9 cellular contexts compared by ENCODE assay signal in the genomic region with DNA sequence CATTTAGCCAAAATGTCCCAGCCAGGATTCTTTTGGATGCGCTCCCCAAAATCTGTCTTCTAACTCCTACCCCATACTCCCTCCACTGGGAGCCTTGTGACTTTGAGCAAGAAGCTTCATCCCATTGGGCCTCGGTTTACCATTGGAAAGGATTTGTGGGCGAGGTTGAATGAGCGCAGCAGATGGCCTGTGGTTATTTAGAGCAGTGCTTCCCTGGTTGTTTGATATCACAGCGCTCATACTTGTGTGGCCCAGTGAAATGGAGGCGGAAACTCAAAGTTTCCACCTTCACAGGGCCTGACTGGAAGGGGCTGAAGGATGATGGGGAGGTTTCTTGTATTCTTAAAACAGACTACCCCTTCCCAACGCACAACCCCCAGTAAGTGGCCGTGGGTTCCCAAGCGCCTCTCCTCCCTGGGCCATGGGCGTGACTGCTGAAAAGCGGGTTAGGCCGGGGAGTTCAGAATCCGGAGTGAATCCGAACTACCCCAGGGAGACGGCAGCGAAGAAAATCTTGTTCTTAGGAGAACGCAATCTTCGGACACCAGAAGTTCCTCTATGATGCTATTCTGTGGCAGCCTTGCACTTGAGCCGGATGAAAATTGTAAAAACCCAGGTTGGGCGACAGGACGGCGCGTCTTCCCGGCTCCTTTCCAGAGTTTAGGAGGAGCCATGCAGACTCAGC. TPM values are rescaled to one million over a fixed set of nuclear protein-coding genes. Genes with fewer than 3 reads are reported as not detected.
DNase-seq lines count a peak whose midpoint lies in the region; ATAC-seq, FAIRE-seq and TF ChIP-seq lines count a peak whose summit lies in the region.
"Had no signal": no experiment of that assay in that cellular context is flagged by ENCODE, and none has a peak within 500 bp of the region (broad histone marks: within the 10 kb centered on the region; RNA-seq: fewer than 3 reads in every experiment).

No MANE protein-coding gene starts in this region.

- peak; percentile 31 for DNase-seq in SKM-1 treated with dmso at 0.1 percent for 144 hours (lab: John Stamatoyannopoulos, UW; ENCODE audit: unreplicated experiment)
- DNase-seq in SKM-1 (lab: John Stamatoyannopoulos, UW; ENCODE audit: unreplicated experiment): no peak
- DNase-seq in MV-4-11 (lab: John Stamatoyannopoulos, UW): peak; percentile 44
- DNase-seq in adipocyte (ENCODE audit: low read depth): no peak
- no peak for DNase-seq in keratinocyte (ENCODE audit: low read depth, low spot score)
- DNase-seq in suprapubic skin (ENCODE audit: low spot score in 2 of 2): no peak
- DNase-seq in occipital lobe (lab: John Stamatoyannopoulos, UW): no peak

- H3K79me2 ChIP-seq in keratinocyte (ENCODE audit: control insufficient read depth, insufficient read depth, low read length): peaks cover 40% of the 10 kb centered on the region

- H2AFZ ChIP-seq in keratinocyte (ENCODE audit: control insufficient read depth, low read length): no peak overlapping the region

- H3K27ac ChIP-seq in keratinocyte (ENCODE audit: control insufficient read depth, insufficient read depth, low read length) (peak overlapping the region; percentile 97), suprapubic skin (peak overlapping the region; percentile 100)

- H3K9ac ChIP-seq in adipocyte (ENCODE audit: low read length) (peak overlapping the region; percentile 100), keratinocyte (ENCODE audit: control insufficient read depth, extremely low read depth, insufficient read depth, low read length) (peak overlapping the region; percentile 99)

- 22% methylated on average over 10 of the region's 24 CpGs for WGBS in suprapubic skin

- peaks cover 29% of the 10 kb centered on the region for H4K20me1 ChIP-seq in keratinocyte (ENCODE audit: control insufficient read depth, extremely low read depth, insufficient read depth, low read length)

- TF ChIP-seq POLR2A in suprapubic skin (IDR thresholded peaks at IDR 0.05): no peak

- H3K4me3 ChIP-seq in adipocyte (ENCODE audit: low read length) (peak overlapping the region; percentile 95), keratinocyte (ENCODE audit: control insufficient read depth in 2 of 3, extremely low read depth in 1 of 3, insufficient read depth in 2 of 3, low read depth in 1 of 3, low read length in 3 of 3) (peak overlapping the region; percentile 79 to 93 (median 86)), suprapubic skin (peak overlapping the region; percentile 86)

- H3K9me3 ChIP-seq in adipocyte (ENCODE audit: control insufficient read depth, low read length): no peaks in the 10 kb centered on the region
- H3K9me3 ChIP-seq in keratinocyte (ENCODE audit: control insufficient read depth, low read depth, low read length): no peaks in the 10 kb centered on the region
- H3K9me3 ChIP-seq in suprapubic skin: no peaks in the 10 kb centered on the region

- H3K36me3 ChIP-seq in adipocyte (ENCODE audit: control insufficient read depth, insufficient read depth, low read length, severe bottlenecking): peaks cover 65% of the 10 kb centered on the region
- H3K36me3 ChIP-seq in keratinocyte (ENCODE audit: control insufficient read depth in 2 of 2, extremely low read depth in 1 of 2, insufficient read depth in 2 of 2, low read length in 2 of 2): peaks cover 28 to 45% of the 10 kb centered on the region in 2 experiments
- H3K36me3 ChIP-seq in suprapubic skin: peaks cover 55% of the 10 kb centered on the region

- H3K4me1 ChIP-seq in adipocyte (ENCODE audit: control insufficient read depth, insufficient read depth, low read length) (peaks cover 33% of the 10 kb centered on the region), keratinocyte (ENCODE audit: control insufficient read depth, extremely low read depth, insufficient read depth, low read length) (peaks cover 21% of the 10 kb centered on the region), suprapubic skin (peaks cover 43% of the 10 kb centered on the region)

- no peak for FAIRE-seq in keratinocyte (lab: Jason Lieb, UNC)
- FAIRE-seq: colon had no signal

- peak overlapping the region; percentile 76 for H3K4me2 ChIP-seq in keratinocyte (ENCODE audit: control insufficient read depth, extremely low read depth, insufficient read depth, low read depth, low read length)

- TF ChIP-seq CTCF in keratinocyte (optimal IDR thresholded peaks at IDR 0.05 in 1 of 3, IDR thresholded peaks at IDR 0.05 in 1 of 3, conservative IDR thresholded peaks at IDR 0.05 in 1 of 3; ENCODE audit: extremely low read depth in 1 of 3, insufficient read depth in 2 of 3, low read length in 3 of 3): no peak
- no peak for TF ChIP-seq CTCF in suprapubic skin (IDR thresholded peaks at IDR 0.05)

- dilution Hi-C loops in keratinocyte (cut with MboI; ENCODE audit: extremely low pct_ligation_motif_present, low sequenced_read_pairs): no loop called here

- no peaks in the 10 kb centered on the region for H3K27me3 ChIP-seq in adipocyte (replicated peaks; ENCODE audit: control insufficient read depth, insufficient read depth, low read length)
- H3K27me3 ChIP-seq in keratinocyte (ENCODE audit: control insufficient read depth, extremely low read depth, insufficient read depth, low read length): no peaks in the 10 kb centered on the region
- H3K27me3 ChIP-seq in suprapubic skin: no peaks in the 10 kb centered on the region

- TF ChIP-seq EP300 in suprapubic skin (IDR thresholded peaks at IDR 0.05): no peak

- ATAC-seq in GM19023 (IDR thresholded peaks at IDR 0.05; ENCODE audit: unreplicated experiment): no peak

- H3K9me1 ChIP-seq in keratinocyte (ENCODE audit: control insufficient read depth, extremely low read depth, insufficient read depth, low read length): peaks cover under 1% of the 10 kb centered on the region

RNA-seq across cellular contexts. Expression of gene ATF4, which starts 1.2 kb away (rescaled TPM):
- polyA plus RNA-seq in keratinocyte: 590 to 629 TPM (median 597 TPM) in 3 replicates
- polyA plus RNA-seq in keratinocyte (2011; ENCODE audit: low read depth): 405 TPM
- 667 and 669 TPM in 2 replicates for polyA plus RNA-seq in keratinocyte (2011; cell fraction: cytosol; rRNA removed)
- 723 and 754 TPM in 2 replicates for polyA plus RNA-seq in keratinocyte (2011; cell fraction: nucleus; rRNA removed)
- polyA plus RNA-seq in keratinocyte (2012; ENCODE audit: low replicate concordance): 334 and 628 TPM in 2 replicates
- polyA minus RNA-seq in keratinocyte: 96.8 to 185 TPM (median 173 TPM) in 3 replicates
- polyA minus RNA-seq in keratinocyte (2011; cell fraction: cytosol; rRNA and poly(A)+ RNA removed): 150 TPM
- 73.9 and 83.2 TPM in 2 replicates for polyA minus RNA-seq in keratinocyte (2011; cell fraction: nucleus; rRNA and poly(A)+ RNA removed)
- total RNA-seq in suprapubic skin (100 to 1,000 TPM; 234 to 335 (median 284) TPM), occipital lobe (90.3 TPM)

RNA-seq across cellular contexts. Expression of gene RPS19BP1, which starts 13.4 kb away (rescaled TPM):
- polyA plus RNA-seq in keratinocyte: 66.1 to 70.7 TPM (median 67.3 TPM) in 3 replicates
- polyA plus RNA-seq in keratinocyte (2011; ENCODE audit: low read depth): 91.2 TPM
- polyA plus RNA-seq in keratinocyte (2011; cell fraction: cytosol; rRNA removed): 37.2 and 76.5 TPM in 2 replicates
- 25.9 and 26.1 TPM in 2 replicates for polyA plus RNA-seq in keratinocyte (2011; cell fraction: nucleus; rRNA removed)
- 52.4 and 75.3 TPM in 2 replicates for polyA plus RNA-seq in keratinocyte (2012; ENCODE audit: low replicate concordance)
- 8.6 to 9.8 TPM (median 8.7 TPM) in 3 replicates for polyA minus RNA-seq in keratinocyte
- 36.4 TPM for polyA minus RNA-seq in keratinocyte (2011; cell fraction: cytosol; rRNA and poly(A)+ RNA removed)
- 6.0 and 6.7 TPM in 2 replicates for polyA minus RNA-seq in keratinocyte (2011; cell fraction: nucleus; rRNA and poly(A)+ RNA removed)
- 10 to 100 TPM; 61.2 to 89.5 (median 80.6) TPM for total RNA-seq in suprapubic skin
- 18.9 TPM for total RNA-seq in occipital lobe

RNA-seq across cellular contexts. Expression of gene MIEF1, which starts 17.0 kb away (rescaled TPM):
- polyA plus RNA-seq in keratinocyte: 13.8 to 27.6 TPM (median 18.4 TPM) in 3 replicates
- 6.3 TPM for polyA plus RNA-seq in keratinocyte (2011; ENCODE audit: low read depth)
- 22.8 and 24.0 TPM in 2 replicates for polyA plus RNA-seq in keratinocyte (2011; cell fraction: cytosol; rRNA removed)
- polyA plus RNA-seq in keratinocyte (2011; cell fraction: nucleus; rRNA removed): 23.9 and 24.4 TPM in 2 replicates
- 13.7 and 26.1 TPM in 2 replicates for polyA plus RNA-seq in keratinocyte (2012; ENCODE audit: low replicate concordance)
- polyA minus RNA-seq in keratinocyte: 22.7 to 51.9 TPM (median 30.8 TPM) in 3 replicates
- 26.7 TPM for polyA minus RNA-seq in keratinocyte (2011; cell fraction: cytosol; rRNA and poly(A)+ RNA removed)
- 20.7 and 28.1 TPM in 2 replicates for polyA minus RNA-seq in keratinocyte (2011; cell fraction: nucleus; rRNA and poly(A)+ RNA removed)
- total RNA-seq in suprapubic skin (10 to 100 TPM; 19.2 to 23.6 (median 23.4) TPM), occipital lobe (16.1 TPM)

RNA-seq across cellular contexts. Expression of gene CACNA1I, which starts 51.4 kb away (rescaled TPM):
- not detected in 3 replicates for polyA plus RNA-seq in keratinocyte
- polyA plus RNA-seq in keratinocyte (2011; ENCODE audit: low read depth): not detected
- polyA plus RNA-seq in keratinocyte (2011; cell fraction: cytosol; rRNA removed): 0.01 TPM in 1 of 2 replicates, not detected in the other
- 0.01 TPM in 1 of 2 replicates, not detected in the other for polyA plus RNA-seq in keratinocyte (2011; cell fraction: nucleus; rRNA removed)
- not detected in 2 replicates for polyA plus RNA-seq in keratinocyte (2012; ENCODE audit: low replicate concordance)
- 0.07 TPM in 1 of 3 replicates, not detected in the others for polyA minus RNA-seq in keratinocyte
- not detected for polyA minus RNA-seq in keratinocyte (2011; cell fraction: cytosol; rRNA and poly(A)+ RNA removed)
- polyA minus RNA-seq in keratinocyte (2011; cell fraction: nucleus; rRNA and poly(A)+ RNA removed): not detected in 2 replicates
- total RNA-seq in suprapubic skin (under 1 TPM in 3 of 4 donors, not detected in 1; 0.08 to 0.80 (median 0.17) TPM), occipital lobe (6.7 TPM)

Comparison
In these comparisons a context has a peak if more than half of its experiments do, and no peak if none do; other contexts are left out.
1. DNase-seq: peak in SKM-1 treated with dmso at 0.1 percent for 144 hours (single experiment) and MV-4-11 (single experiment); none in SKM-1 (single experiment), adipocyte (single experiment), keratinocyte (single experiment), suprapubic skin (0 of 2) and occipital lobe (single experiment).
2. Peak in every context shown above with its lines, with median percentiles within 50 percentile points of each other: H3K4me3 ChIP-seq.